ENCODE assay signal across 1 cellular context in genomic region chr1:20508411-20508771, GRCh38.
TF ChIP-seq lines count a peak whose summit lies in the region.

No MANE protein-coding gene starts in this region.

TF ChIP-seq in HepG2, 621 proteins besides CTCF, POLR2A, EP300 and RAD21:
- TF ChIP-seq TRIM22 (IDR thresholded peaks at IDR 0.05) (no peak), ZNF253 (CRISPR knock-in tag; IDR thresholded peaks at IDR 0.05; ENCODE audit: borderline replicate concordance) (no peak), KLF13 (CRISPR knock-in tag; IDR thresholded peaks at IDR 0.05) (no peak), HHEX (CRISPR knock-in tag; IDR thresholded peaks at IDR 0.05) (no peak), MZF1 (CRISPR knock-in tag; IDR thresholded peaks at IDR 0.05; ENCODE audit: borderline replicate concordance) (no peak), ZFX (CRISPR knock-in tag; IDR thresholded peaks at IDR 0.05; ENCODE audit: low read depth) (no peak), ZNF768 (CRISPR knock-in tag; IDR thresholded peaks at IDR 0.05) (no peak), NCOR1 (IDR thresholded peaks at IDR 0.05; ENCODE audit: borderline replicate concordance, low read length) (no peak), FOXC1 (CRISPR knock-in tag; IDR thresholded peaks at IDR 0.05; ENCODE audit: borderline replicate concordance) (no peak), ZNF770 (CRISPR knock-in tag; IDR thresholded peaks at IDR 0.05) (no peak; the same call in 1 of the 2 replicates), TCF7L2 (IDR thresholded peaks at IDR 0.05; ENCODE audit: low read depth, low read length) (no peak), ZFP91 (CRISPR knock-in tag; IDR thresholded peaks at IDR 0.05; ENCODE audit: borderline replicate concordance) (no peak), ZNF331 (CRISPR knock-in tag; IDR thresholded peaks at IDR 0.05) (no peak), NCOA5 (CRISPR knock-in tag; IDR thresholded peaks at IDR 0.05) (no peak), CHD4 (IDR thresholded peaks at IDR 0.05; ENCODE audit: borderline replicate concordance, low read length) (0 out of 2 replicates have a peak, but pooled peaks have one; percentile 44), ZNF782 (CRISPR knock-in tag; IDR thresholded peaks at IDR 0.05; ENCODE audit: borderline replicate concordance) (no peak), REL (CRISPR knock-in tag; conservative IDR thresholded peaks at IDR 0.05) (no peak), ZGPAT (CRISPR knock-in tag; IDR thresholded peaks at IDR 0.05) (no peak), PAXIP1 (CRISPR knock-in tag; conservative IDR thresholded peaks at IDR 0.05) (no peak), ZMAT3 (CRISPR knock-in tag; conservative IDR thresholded peaks at IDR 0.05) (no peak), ZNF326 (CRISPR knock-in tag; IDR thresholded peaks at IDR 0.05; ENCODE audit: borderline replicate concordance) (no peak), NFIB (CRISPR knock-in tag; IDR thresholded peaks at IDR 0.05; ENCODE audit: borderline replicate concordance) (no peak), RXRA (CRISPR knock-in tag; IDR thresholded peaks at IDR 0.05) (no peak), ZNF629 (CRISPR knock-in tag; conservative IDR thresholded peaks at IDR 0.05) (peak; percentile 64; the same call in 1 of the 2 replicates), ETV6 (CRISPR knock-in tag; conservative IDR thresholded peaks at IDR 0.05) (0 out of 2 replicates have a peak, but pooled peaks have one; percentile 7), TBX3 (IDR thresholded peaks at IDR 0.05; ENCODE audit: borderline replicate concordance) (no peak)
TF ChIP-seq in HepG2: peak in this region for 3.
